In genomic region chr19:42284641-42285341, GRCh38 we compare ENCODE assay signal across 8 cellular contexts. TPM values are rescaled to one million over a fixed set of nuclear protein-coding genes. Genes with fewer than 3 reads are reported as not detected.
DNase-seq lines count a peak whose midpoint lies in the region; TF ChIP-seq lines count a peak whose summit lies in the region.

No MANE protein-coding gene starts in this region.

- H3K4me1 ChIP-seq in endodermal cell (ENCODE audit: control insufficient read depth, insufficient read depth, low read length) (peaks cover 10% of the 10 kb centered on the region), neural progenitor cell (peaks cover 36% of the 10 kb centered on the region)

- peaks cover 44% of the 10 kb centered on the region for H3F3A ChIP-seq in neural progenitor cell (ENCODE audit: low read depth)

- POLR2A ChIA-PET in GM10248 (lab: Yijun Ruan, JAX): no interaction called here

- H3K4me3 ChIP-seq in SK-N-MC (peak overlapping the region; percentile 78), endodermal cell (ENCODE audit: low read length) (peak overlapping the region; percentile 89), neural progenitor cell (peak overlapping the region; percentile 90)

- peak overlapping the region; percentile 99 for H3K4me2 ChIP-seq in neural progenitor cell

- peak overlapping the region; percentile 72 for H3K9ac ChIP-seq in SK-N-MC (ENCODE audit: insufficient read length)
- H3K9ac ChIP-seq in endodermal cell (ENCODE audit: extremely low read depth, low read length, poor library complexity, severe bottlenecking): peak overlapping the region; percentile 25
- H3K9ac ChIP-seq in neural progenitor cell: peak overlapping the region; percentile 15

- H3K36me3 Mint-ChIP-seq in endodermal cell (ENCODE audit: low read depth): peaks cover 17% of the 10 kb centered on the region
- H3K36me3 Mint-ChIP-seq in neural progenitor cell: peaks cover 7% of the 10 kb centered on the region

- no peaks in the 10 kb centered on the region for H3K9me3 ChIP-seq in SK-N-MC (ENCODE audit: low read depth, low read length)
- no peaks in the 10 kb centered on the region for H3K9me3 ChIP-seq in endodermal cell (ENCODE audit: control insufficient read depth, low read length)
- no peaks in the 10 kb centered on the region for H3K9me3 ChIP-seq in neural progenitor cell (ENCODE audit: low read depth)

- H3K27ac Mint-ChIP-seq in endodermal cell: peak overlapping the region; percentile 85
- peak overlapping the region; percentile 85 for H3K27ac Mint-ChIP-seq in neural progenitor cell

- H3K4me1 Mint-ChIP-seq in endodermal cell: peaks cover 25% of the 10 kb centered on the region
- peaks cover 31% of the 10 kb centered on the region for H3K4me1 Mint-ChIP-seq in neural progenitor cell

- peak overlapping the region; percentile 59; the same call in 1 of the 2 replicates for H3K27ac ChIP-seq in SK-N-MC
- H3K27ac ChIP-seq in endodermal cell (ENCODE audit: low read depth, low read length): no peak overlapping the region
- H3K27ac ChIP-seq in neural progenitor cell: no peak overlapping the region

- H3K79me2 ChIP-seq in neural progenitor cell (ENCODE audit: low read depth): peaks cover 26% of the 10 kb centered on the region

- H3K36me3 ChIP-seq in SK-N-MC (ENCODE audit: insufficient read depth, low read length): peaks cover 32% of the 10 kb centered on the region
- H3K36me3 ChIP-seq in endodermal cell (ENCODE audit: control insufficient read depth, insufficient read depth, low read length): peaks cover 29% of the 10 kb centered on the region
- H3K36me3 ChIP-seq in neural progenitor cell: no peaks in the 10 kb centered on the region

- peaks cover 47% of the 10 kb centered on the region for H4K20me1 ChIP-seq in neural progenitor cell (ENCODE audit: low read depth)

- H3K27me3 Mint-ChIP-seq in endodermal cell (ENCODE audit: insufficient read depth) (no peaks in the 10 kb centered on the region), neural progenitor cell (ENCODE audit: insufficient read depth, low read depth) (peaks cover 11% of the 10 kb centered on the region)

- 4 to 7% methylated on average over 8 to 33 of the region's 33 CpGs for WGBS in endodermal cell (ENCODE audit: insufficient coverage in 1 of 2, insufficient read length in 1 of 2), 2 experiments

- DNase-seq in NOMO-1 treated with DMSO at 0.1 percent for 48 hours (lab: John Stamatoyannopoulos, UW; ENCODE audit: unreplicated experiment): peak; percentile 14
- DNase-seq in NOMO-1 treated with dmso at 0.1 percent for 144 hours (lab: John Stamatoyannopoulos, UW; ENCODE audit: unreplicated experiment): no peak
- no peak for DNase-seq in SK-N-MC (ENCODE audit: low read depth, low spot score)
- peak; percentile 69 for DNase-seq in endodermal cell
- DNase-seq in neural progenitor cell (ENCODE audit: low spot score): peak; percentile 56
- no peak for DNase-seq in dedifferentiated amniotic fluid mesenchymal stem cell (ENCODE audit: extremely low spot score)
- DNase-seq in NCI-H510A (lab: John Stamatoyannopoulos, UW): no peak
- no peak for DNase-seq in GM10248 (ENCODE audit: extremely low spot score)

- H3K4me3 Mint-ChIP-seq in endodermal cell (peak overlapping the region; percentile 80), neural progenitor cell (peak overlapping the region; percentile 95)

- no peaks in the 10 kb centered on the region for H3K27me3 ChIP-seq in endodermal cell (ENCODE audit: control insufficient read depth, insufficient read depth, low read length, poor library complexity, severe bottlenecking)
- no peaks in the 10 kb centered on the region for H3K27me3 ChIP-seq in neural progenitor cell

- TF ChIP-seq CTCF in endodermal cell (conservative IDR thresholded peaks at IDR 0.05) (no peak), neural progenitor cell (IDR thresholded peaks at IDR 0.05) (no peak), GM10248 (IDR thresholded peaks at IDR 0.05; ENCODE audit: control extremely low read depth, extremely low read depth, low read depth, missing control alignments) (no peak)

- H2AFZ ChIP-seq in neural progenitor cell (replicated peaks): no peak overlapping the region

- CTCF ChIA-PET in GM10248 (lab: Yijun Ruan, JAX): interaction anchor here (0.7 to 4.7 kb wide), 5 partner anchors 12 to 176 kb away, joined by 3 to 20 read pairs (median 5); partner anchors contain the start of gene GSK3A

- no peaks in the 10 kb centered on the region for H3K9me3 Mint-ChIP-seq in endodermal cell
- no peaks in the 10 kb centered on the region for H3K9me3 Mint-ChIP-seq in neural progenitor cell

RNA-seq across cellular contexts. Expression of gene CIC, which starts 15.7 kb away (rescaled TPM):
- total RNA-seq in endodermal cell (10 to 100 TPM; 48.6 to 57.6 TPM), neural progenitor cell (ENCODE audit: low replicate concordance) (5.2 and 28.1 TPM in 2 replicates)
- polyA plus RNA-seq in endodermal cell (2013, experiment 1 of 2): 55.5 TPM
- 51.2 TPM for polyA plus RNA-seq in endodermal cell (2013, experiment 2 of 2)

RNA-seq across cellular contexts. Expression of gene PRR19, which starts 17.1 kb away (rescaled TPM):
- total RNA-seq in endodermal cell: 1 to 10 TPM; 1.4 to 2.7 TPM
- 1.9 TPM for polyA plus RNA-seq in endodermal cell (2013, experiment 1 of 2)
- 2.4 TPM for polyA plus RNA-seq in endodermal cell (2013, experiment 2 of 2)
- total RNA-seq in neural progenitor cell (ENCODE audit: low replicate concordance): 1.0 TPM in 2 replicates

RNA-seq across cellular contexts. Expression of gene PAFAH1B3, which starts 17.6 kb away (rescaled TPM):
- total RNA-seq in endodermal cell (10 to 100 TPM; 63.0 to 70.2 TPM), neural progenitor cell (ENCODE audit: low replicate concordance) (63.2 and 106 TPM in 2 replicates)
- 105 TPM for polyA plus RNA-seq in endodermal cell (2013, experiment 1 of 2)
- polyA plus RNA-seq in endodermal cell (2013, experiment 2 of 2): 98.0 TPM

RNA-seq across cellular contexts. Expression of gene TMEM145, which starts 28.3 kb away (rescaled TPM):
- total RNA-seq in endodermal cell (under 1 TPM; 0.38 to 0.42 TPM), neural progenitor cell (ENCODE audit: low replicate concordance) (0.37 and 6.6 TPM in 2 replicates)
- polyA plus RNA-seq in endodermal cell (2013, experiment 1 of 2): 4.4 TPM
- polyA plus RNA-seq in endodermal cell (2013, experiment 2 of 2): 2.2 TPM

RNA-seq across cellular contexts. Expression of gene ERF, which starts 29.9 kb away (rescaled TPM):
- total RNA-seq in endodermal cell (100 to 1,000 TPM; 106 to 138 TPM), neural progenitor cell (ENCODE audit: low replicate concordance) (43.1 and 94.8 TPM in 2 replicates)
- polyA plus RNA-seq in endodermal cell (2013, experiment 1 of 2): 70.5 TPM
- polyA plus RNA-seq in endodermal cell (2013, experiment 2 of 2): 59.5 TPM

Comparison
In these comparisons a context has a peak if more than half of its experiments do, and no peak if none do; other contexts are left out.
1. DNase-seq: peak in NOMO-1 treated with DMSO at 0.1 percent for 48 hours (single experiment), endodermal cell (single experiment) and neural progenitor cell (single experiment); none in NOMO-1 treated with dmso at 0.1 percent for 144 hours (single experiment), SK-N-MC (single experiment), dedifferentiated amniotic fluid mesenchymal stem cell (single experiment), NCI-H510A (single experiment) and GM10248 (single experiment).
2. H3K9ac ChIP-seq: peak in every context shown above with its lines; median percentile 72 in SK-N-MC; 25 in endodermal cell; 15 in neural progenitor cell.
3. Peak in every context shown above with its lines, with median percentiles within 50 percentile points of each other: H3K4me3 ChIP-seq.